ENCODE assay signal across 20 cellular contexts in genomic region chr6:411402-412145, GRCh38. TPM values are rescaled to one million over a fixed set of nuclear protein-coding genes. Genes with fewer than 3 reads are reported as not detected.
DNase-seq lines count a peak whose midpoint lies in the region; ATAC-seq and TF ChIP-seq lines count a peak whose summit lies in the region.
"Had no signal": no experiment of that assay in that cellular context is flagged by ENCODE, and none has a peak within 500 bp of the region (broad histone marks: within the 10 kb centered on the region; RNA-seq: fewer than 3 reads in every experiment).

No MANE protein-coding gene starts in this region.

- H2AFZ ChIP-seq in PC-9 = no peak overlapping the region

- BruUV-seq in PC-9 (replicated peaks; lab: Mats Ljungman, UMichigan) = no TSS peak

- no peaks in the 10 kb centered on the region for H4K20me1 ChIP-seq in PC-9 (ENCODE audit: insufficient read depth)

- H3K79me2 ChIP-seq in PC-9 (ENCODE audit: low read depth) = no peaks in the 10 kb centered on the region

- POLR2A ChIA-PET in PC-9 (lab: Charles Lee; ENCODE audit: unreplicated experiment) = no interaction called here

- H3K36me3 Mint-ChIP-seq in activated naive CD4-positive, alpha-beta T cell treated with anti-CD3 and anti-CD28 coated beads, Interleukin-2, amount 10 ng/mL, durations not matched to agents 7 days and 5 days = peaks cover 90% of the 10 kb centered on the region
- peaks cover 38 to 70% of the 10 kb centered on the region in 2 donors for H3K36me3 Mint-ChIP-seq in activated naive CD4-positive, alpha-beta T cell treated with anti-CD3 and anti-CD28 coated beads, Interleukin-2, amount 50 U/mL, for 72 hours
- H3K36me3 Mint-ChIP-seq in stimulated activated memory B cell treated with anti-CD40 and anti-IgM and Interleukin-4, amounts not matched to agents 10 μg/mL and 1 μg/mL and 100 μg/mL, for 72 hours = peaks cover 82% of the 10 kb centered on the region
- H3K36me3 Mint-ChIP-seq in endothelial cell (ENCODE audit: low read depth, unreplicated experiment) = no peaks in the 10 kb centered on the region

- CTCF ChIA-PET in activated naive CD4-positive, alpha-beta T cell treated with anti-CD3 and anti-CD28 coated beads, Interleukin-2, amount 10 ng/mL, durations not matched to agents 7 days and 5 days (lab: Charles Lee) = interaction anchor here (0.9 to 1.7 kb wide), 5 partner anchors 8 to 256 kb away, joined by 3 to 4 read pairs (median 4); no protein-coding TSS in a partner anchor
- CTCF ChIA-PET in PC-9 (lab: Charles Lee) = no interaction called here

- H3K27ac Mint-ChIP-seq in activated naive CD4-positive, alpha-beta T cell treated with anti-CD3 and anti-CD28 coated beads, Interleukin-2, amount 10 ng/mL, durations not matched to agents 7 days and 5 days = peak overlapping the region; percentile 77
- peak overlapping the region; percentile 80 to 84 for H3K27ac Mint-ChIP-seq in activated naive CD4-positive, alpha-beta T cell treated with anti-CD3 and anti-CD28 coated beads, Interleukin-2, amount 50 U/mL, for 72 hours
- H3K27ac Mint-ChIP-seq in stimulated activated memory B cell treated with anti-CD40 and anti-IgM and Interleukin-4, amounts not matched to agents 10 μg/mL and 1 μg/mL and 100 μg/mL, for 72 hours = peak overlapping the region; percentile 52
- no peak overlapping the region for H3K27ac Mint-ChIP-seq in endothelial cell (ENCODE audit: unreplicated experiment)
- H3K27ac Mint-ChIP-seq: T-cell had no signal

- H3K4me3 ChIP-seq in PC-9 = no peak overlapping the region
- H3K4me3 ChIP-seq: Peyer's patch, stomach had no signal

- H3K9me2 ChIP-seq in PC-9 (ENCODE audit: insufficient read depth) = no peaks in the 10 kb centered on the region

- no peaks in the 10 kb centered on the region for H3F3A ChIP-seq in PC-9 (ENCODE audit: insufficient read depth, low read depth)

- peak overlapping the region; percentile 15 for H3K4me3 Mint-ChIP-seq in activated naive CD4-positive, alpha-beta T cell treated with anti-CD3 and anti-CD28 coated beads, Interleukin-2, amount 10 ng/mL, durations not matched to agents 7 days and 5 days
- no peak overlapping the region for H3K4me3 Mint-ChIP-seq in stimulated activated memory B cell treated with anti-CD40 and anti-IgM and Interleukin-4, amounts not matched to agents 10 μg/mL and 1 μg/mL and 100 μg/mL, for 72 hours
- no peak overlapping the region for H3K4me3 Mint-ChIP-seq in endothelial cell (ENCODE audit: unreplicated experiment)
- H3K4me3 Mint-ChIP-seq: T-cell had no signal

- no peak overlapping the region for H3K4me2 ChIP-seq in PC-9

- no peaks in the 10 kb centered on the region for H3K4me1 ChIP-seq in PC-9 (replicated peaks; ENCODE audit: insufficient read depth)
- H3K4me1 ChIP-seq: BE2C, Peyer's patch, stomach had no signal

- ATAC-seq in activated naive CD4-positive, alpha-beta T cell treated with anti-CD3 and anti-CD28 coated beads, Interleukin-2, amount 50 U/mL, for 72 hours = peak; percentile 9 to 23
- ATAC-seq in stimulated activated memory B cell treated with anti-CD40 and anti-IgM and Interleukin-4, amounts not matched to agents 10 μg/mL and 1 μg/mL and 100 μg/mL, for 72 hours = no peak
- no peak for ATAC-seq in SK-N-SH treated with all-trans-retinoic acid at 6 μM for 48 hours
- ATAC-seq: sciatic nerve, T-cell had no signal

- TF ChIP-seq CTCF in endothelial cell (IDR thresholded peaks at IDR 0.05; ENCODE audit: unreplicated experiment) = no peak
- TF ChIP-seq CTCF in PC-9 (conservative IDR thresholded peaks at IDR 0.05) = no peak

- no peak overlapping the region for H3K27ac ChIP-seq in PC-9
- H3K27ac ChIP-seq: neutrophil, Peyer's patch, stomach had no signal

- no peaks in the 10 kb centered on the region for H3K36me3 ChIP-seq in PC-9 (ENCODE audit: low read depth)
- H3K36me3 ChIP-seq: BE2C, neutrophil, Peyer's patch, stomach had no signal

- no peaks in the 10 kb centered on the region for H3K27me3 Mint-ChIP-seq in activated naive CD4-positive, alpha-beta T cell treated with anti-CD3 and anti-CD28 coated beads, Interleukin-2, amount 10 ng/mL, durations not matched to agents 7 days and 5 days
- H3K27me3 Mint-ChIP-seq in stimulated activated memory B cell treated with anti-CD40 and anti-IgM and Interleukin-4, amounts not matched to agents 10 μg/mL and 1 μg/mL and 100 μg/mL, for 72 hours = no peaks in the 10 kb centered on the region
- H3K27me3 Mint-ChIP-seq in endothelial cell (ENCODE audit: unreplicated experiment) = peaks cover 2% of the 10 kb centered on the region
- H3K27me3 Mint-ChIP-seq: T-cell had no signal

- H3K9me3 Mint-ChIP-seq in activated naive CD4-positive, alpha-beta T cell treated with anti-CD3 and anti-CD28 coated beads, Interleukin-2, amount 10 ng/mL, durations not matched to agents 7 days and 5 days = peaks cover 26% of the 10 kb centered on the region
- peaks cover 0 to 15% of the 10 kb centered on the region in 2 donors for H3K9me3 Mint-ChIP-seq in activated naive CD4-positive, alpha-beta T cell treated with anti-CD3 and anti-CD28 coated beads, Interleukin-2, amount 50 U/mL, for 72 hours
- H3K9me3 Mint-ChIP-seq in stimulated activated memory B cell treated with anti-CD40 and anti-IgM and Interleukin-4, amounts not matched to agents 10 μg/mL and 1 μg/mL and 100 μg/mL, for 72 hours = peaks cover 9% of the 10 kb centered on the region
- no peaks in the 10 kb centered on the region for H3K9me3 Mint-ChIP-seq in endothelial cell (ENCODE audit: unreplicated experiment)

- no peak for DNase-seq in activated naive CD4-positive, alpha-beta T cell treated with anti-CD3 and anti-CD28 coated beads, Interleukin-2, amount 10 ng/mL, durations not matched to agents 7 days and 5 days
- DNase-seq in activated naive CD4-positive, alpha-beta T cell (lab: John Stamatoyannopoulos, UW) = no peak
- peak; percentile 2 to 64 for DNase-seq in NCI-H187 (lab: John Stamatoyannopoulos, UW)
- no peak for DNase-seq in activated naive CD4-positive, alpha-beta T cell treated with anti-CD3 and anti-CD28 coated beads, Interleukin-2, amount 50 U/mL, for 72 hours (ENCODE audit: low spot score in 2 of 2)
- DNase-seq in endothelial cell (ENCODE audit: low spot score) = no peak
- DNase-seq in PC-9 = no peak
- DNase-seq: activated CD4-positive, alpha-beta T cell treated with anti-CD3 and anti-CD28 coated beads for 48 hours; anterior cingulate cortex; BE2C; KG1; NCI-H2081; Peyer's patch; stimulated activated CD4-positive, alpha-beta T cell treated with anti-CD3 and anti-CD28 coated beads, Interleukin-4, amount 100 ng/mL, for 24 hours; stomach; T-cell had no signal

- intact Hi-C loops in PC-9 (cut with micrococcal nuclease; ENCODE audit: unreplicated experiment) = no loop called here

- H3K27me3 ChIP-seq in PC-9 (ENCODE audit: insufficient read depth, low read depth) = peaks cover 67% of the 10 kb centered on the region
- H3K27me3 ChIP-seq: Peyer's patch had no signal

- H3K4me1 Mint-ChIP-seq in activated naive CD4-positive, alpha-beta T cell treated with anti-CD3 and anti-CD28 coated beads, Interleukin-2, amount 10 ng/mL, durations not matched to agents 7 days and 5 days = peaks cover 65% of the 10 kb centered on the region
- peaks cover 10% of the 10 kb centered on the region for H3K4me1 Mint-ChIP-seq in stimulated activated memory B cell treated with anti-CD40 and anti-IgM and Interleukin-4, amounts not matched to agents 10 μg/mL and 1 μg/mL and 100 μg/mL, for 72 hours
- peaks cover 16% of the 10 kb centered on the region for H3K4me1 Mint-ChIP-seq in endothelial cell (ENCODE audit: unreplicated experiment)

- H3K9me3 ChIP-seq in PC-9 (ENCODE audit: insufficient read depth, low read depth) = no peaks in the 10 kb centered on the region; the same call in 1 of the 2 replicates
- H3K9me3 ChIP-seq: BE2C, neutrophil had no signal

TF ChIP-seq in SK-N-SH treated with all-trans-retinoic acid at 6 μM for 48 hours, 23 proteins besides CTCF, POLR2A, EP300 and RAD21 (continues in another document):
- TF ChIP-seq ISL1 (CRISPR knock-in tag; IDR thresholded peaks at IDR 0.05) = no peak
- no peak for TF ChIP-seq CSRNP3 (CRISPR knock-in tag; IDR thresholded peaks at IDR 0.05)
- TF ChIP-seq BACH2 (CRISPR knock-in tag; IDR thresholded peaks at IDR 0.05; ENCODE audit: borderline replicate concordance) = no peak
- TF ChIP-seq POU6F1 (CRISPR knock-in tag; IDR thresholded peaks at IDR 0.05; ENCODE audit: borderline replicate concordance, low read depth) = no peak
- TF ChIP-seq ZFP30 (CRISPR knock-in tag; IDR thresholded peaks at IDR 0.05) = no peak

RNA-seq across cellular contexts. Expression of gene IRF4, which starts 20.0 kb away (rescaled TPM):
- 100 to 1,000 TPM; 334 to 809 TPM for total RNA-seq in activated naive CD4-positive, alpha-beta T cell treated with anti-CD3 and anti-CD28 coated beads, Interleukin-2, amount 50 U/mL, for 72 hours
- total RNA-seq in endothelial cell (ENCODE audit: unreplicated experiment) (not detected), PC-9 (2021) (not detected in 2 replicates)
- total RNA-seq: H4 had no signal

Comparison
In these comparisons a context has a peak if more than half of its experiments do, and no peak if none do; other contexts are left out.
1. DNase-seq: peak in NCI-H187 (2 of 2); none in activated naive CD4-positive, alpha-beta T cell treated with anti-CD3 and anti-CD28 coated beads, Interleukin-2, amount 10 ng/mL, durations not matched to agents 7 days and 5 days (single experiment), activated naive CD4-positive, alpha-beta T cell (0 of 4), activated naive CD4-positive, alpha-beta T cell treated with anti-CD3 and anti-CD28 coated beads, Interleukin-2, amount 50 U/mL, for 72 hours (0 of 2), endothelial cell (single experiment) and PC-9 (0 of 2).
2. ATAC-seq: peak in activated naive CD4-positive, alpha-beta T cell treated with anti-CD3 and anti-CD28 coated beads, Interleukin-2, amount 50 U/mL, for 72 hours (2 of 2); none in stimulated activated memory B cell treated with anti-CD40 and anti-IgM and Interleukin-4, amounts not matched to agents 10 μg/mL and 1 μg/mL and 100 μg/mL, for 72 hours (single experiment) and SK-N-SH treated with all-trans-retinoic acid at 6 μM for 48 hours (single experiment).
3. RNA of gene IRF4, which starts 20.0 kb away (total RNA-seq): 334 to 809 TPM in activated naive CD4-positive, alpha-beta T cell treated with anti-CD3 and anti-CD28 coated beads, Interleukin-2, amount 50 U/mL, for 72 hours; not detected in endothelial cell (single experiment) and not detected in PC-9; every median in the first group is over 100 times any median in the second.